In genomic region chr9:3858961-3859360, GRCh38 we compare ENCODE assay signal across 28 cellular contexts.
DNase-seq lines count a peak whose midpoint lies in the region; ATAC-seq, FAIRE-seq and TF ChIP-seq lines count a peak whose summit lies in the region.
"Had no signal": no experiment of that assay in that cellular context is flagged by ENCODE, and none has a peak within 500 bp of the region (broad histone marks: within the 10 kb centered on the region; RNA-seq: fewer than 3 reads in every experiment).

No MANE protein-coding gene starts in this region.

- WGBS in esophagus muscularis mucosa, result 89% methylated on average over 1 of the region's 1 CpG

- H2AFZ ChIP-seq in PC-3 (ENCODE audit: low read length), result no peak overlapping the region

- no peak for TF ChIP-seq CTCF in PC-3 (conservative IDR thresholded peaks at IDR 0.05; ENCODE audit: low read depth, low read length)
- TF ChIP-seq CTCF in epithelial cell of esophagus (IDR thresholded peaks at IDR 0.05; ENCODE audit: insufficient read depth, low read depth, low read length, missing control alignments), result no peak
- TF ChIP-seq CTCF in WERI-Rb-1 (IDR thresholded peaks at IDR 0.05; ENCODE audit: low read depth, low read length), result no peak
- TF ChIP-seq CTCF in D721Med (IDR thresholded peaks at IDR 0.05; ENCODE audit: insufficient read depth, missing control alignments), result no peak
- no peak for TF ChIP-seq CTCF in esophagus muscularis mucosa (IDR thresholded peaks at IDR 0.05)

- no peaks in the 10 kb centered on the region for H4K20me1 ChIP-seq in PC-3 (ENCODE audit: low read length)

- H3K4me3 ChIP-seq in PC-3 (ENCODE audit: low read length) (no peak overlapping the region), epithelial cell of esophagus (ENCODE audit: low read length) (no peak overlapping the region), WERI-Rb-1 (ENCODE audit: low read depth, low read length) (no peak overlapping the region), esophagus muscularis mucosa (no peak overlapping the region)
- H3K4me3 ChIP-seq: cardiac muscle cell, heart left ventricle, upper lobe of right lung had no signal

- H3K4me2 ChIP-seq in PC-3 (ENCODE audit: low read length), result no peak overlapping the region

- no TSS peak for BruUV-seq in PC-3 (replicated peaks; lab: Mats Ljungman, UMichigan)

- peak overlapping the region; percentile 59 for H3K9ac ChIP-seq in PC-3 (ENCODE audit: low read length)

- peak overlapping the region; percentile 98 for H3K27ac ChIP-seq in PC-3 (ENCODE audit: low read length)
- H3K27ac ChIP-seq in WERI-Rb-1, result no peak overlapping the region
- H3K27ac ChIP-seq in esophagus muscularis mucosa (replicated peaks in 1 of 4), result no peak overlapping the region
- H3K27ac ChIP-seq: 22Rv1, cardiac muscle cell, heart left ventricle, upper lobe of right lung had no signal

- no peak for FAIRE-seq in D721Med (lab: Jason Lieb, UNC)
- FAIRE-seq: GM12892, small intestine had no signal

- no peak for TF ChIP-seq EP300 in esophagus muscularis mucosa (IDR thresholded peaks at IDR 0.05)

- DNase-seq in DMS53 (lab: John Stamatoyannopoulos, UW) (peak; percentile 6), DMS53 treated with DMSO at 0.1 percent for 48 hours (lab: John Stamatoyannopoulos, UW; ENCODE audit: unreplicated experiment) (no peak), PC-3 (peak; percentile 70), epithelial cell of esophagus (ENCODE audit: low read depth) (peak; percentile 63), renal cortical epithelial cell (ENCODE audit: low read depth) (peak; percentile 89), WERI-Rb-1 (no peak), D721Med (ENCODE audit: insufficient read length, low spot score) (no peak), esophagus muscularis mucosa (ENCODE audit: extremely low spot score) (no peak)
- DNase-seq: activated CD4-positive, CD25-positive, alpha-beta regulatory T cell treated with anti-CD3 and anti-CD28 coated beads, Interleukin-2, amount 50 U/mL, for 72 hours; activated CD8-positive, alpha-beta T cell treated with anti-CD3 and anti-CD28 coated beads for 36 hours; activated effector memory CD4-positive, alpha-beta T cell treated with Interleukin-2 at 50 U/mL for 16 hours; activated naive CD8-positive, alpha-beta T cell treated with anti-CD3 and anti-CD28 coated beads, Interleukin-2, amount 50 U/mL, for 24 hours; activated T-cell treated with anti-CD3 and anti-CD28 coated beads for 4 hours; DMS79; heart left ventricle; left cardiac atrium; mammary epithelial cell; MM.1S; naive B cell; NCI-H1417 treated with DMSO at 0.1 percent for 48 hours; NCI-H2081 treated with DMSO at 0.1 percent for 48 hours; SHP77 treated with DMSO at 0.1 percent for 48 hours; small intestine; T-cell; upper lobe of right lung had no signal

- no peak for TF ChIP-seq POLR2A in esophagus muscularis mucosa (IDR thresholded peaks at IDR 0.05; ENCODE audit: low read depth)

- CTCF ChIA-PET in PC-3 (lab: Charles Lee), result no interaction called here

- H3K79me2 ChIP-seq in PC-3 (ENCODE audit: low read length), result no peaks in the 10 kb centered on the region

- intact Hi-C loops in PC-3 (cut with micrococcal nuclease) (loop anchor here (5.0 kb wide), 1 partner anchor 117 kb away; no protein-coding TSS in a partner anchor), esophagus muscularis mucosa (cut with DNase I) (no loop called here)

- no peaks in the 10 kb centered on the region for H3K9me3 ChIP-seq in PC-3 (ENCODE audit: low read length)
- H3K9me3 ChIP-seq in WERI-Rb-1 (ENCODE audit: severe bottlenecking), result no peaks in the 10 kb centered on the region
- no peaks in the 10 kb centered on the region for H3K9me3 ChIP-seq in esophagus muscularis mucosa
- H3K9me3 ChIP-seq: heart left ventricle, upper lobe of right lung had no signal

- H3K36me3 ChIP-seq in PC-3 (ENCODE audit: low read depth, low read length) (0 out of 2 replicates have a peak, but pooled peaks cover 2% of the 10 kb centered on the region), WERI-Rb-1 (no peaks in the 10 kb centered on the region), esophagus muscularis mucosa (peaks cover 0 to 11% (median 3%) of the 10 kb centered on the region in 4 donors)
- H3K36me3 ChIP-seq: cardiac muscle cell had no signal

- POLR2A ChIA-PET in PC-3 (lab: Charles Lee; ENCODE audit: unreplicated experiment), result no interaction called here

- H3K4me1 ChIP-seq in PC-3 (ENCODE audit: insufficient read depth, low read length), result peaks cover 57% of the 10 kb centered on the region
- H3K4me1 ChIP-seq in esophagus muscularis mucosa, result no peaks in the 10 kb centered on the region
- H3K4me1 ChIP-seq: upper lobe of right lung had no signal

- ATAC-seq in PC-3, result peak; percentile 22
- ATAC-seq: activated CD8-positive, alpha-beta T cell treated with anti-CD3 and anti-CD28 coated beads for 36 hours; activated naive CD8-positive, alpha-beta T cell treated with anti-CD3 and anti-CD28 coated beads, Interleukin-2, amount 50 U/mL, for 24 hours; heart left ventricle; left cardiac atrium; T-cell; upper lobe of right lung had no signal

- H3F3A ChIP-seq in PC-3 (ENCODE audit: low read length, unreplicated experiment), result no peaks in the 10 kb centered on the region

- no peaks in the 10 kb centered on the region for H3K9me2 ChIP-seq in PC-3 (replicated peaks; ENCODE audit: low read length)

- H3K27me3 ChIP-seq in PC-3 (ENCODE audit: low read length) (no peaks in the 10 kb centered on the region), WERI-Rb-1 (ENCODE audit: insufficient read depth, low read depth, severe bottlenecking) (no peaks in the 10 kb centered on the region), esophagus muscularis mucosa (no peaks in the 10 kb centered on the region)
- H3K27me3 ChIP-seq: cardiac muscle cell, heart left ventricle, upper lobe of right lung had no signal

Comparison
In these comparisons a context has a peak if more than half of its experiments do, and no peak if none do; other contexts are left out.
1. DNase-seq: peak in DMS53 (single experiment), PC-3 (single experiment), epithelial cell of esophagus (single experiment) and renal cortical epithelial cell (single experiment); none in DMS53 treated with DMSO at 0.1 percent for 48 hours (single experiment), WERI-Rb-1 (single experiment), D721Med (single experiment) and esophagus muscularis mucosa (single experiment).